In genomic region chr1:194068444-194069167, GRCh38 we compare ENCODE assay signal across 16 cellular contexts.
"Had no signal": no experiment of that assay in that cellular context is flagged by ENCODE, and none has a peak within 500 bp of the region (broad histone marks: within the 10 kb centered on the region; RNA-seq: fewer than 3 reads in every experiment).

No MANE protein-coding gene starts in this region.

- H3K27ac ChIP-seq: parathyroid adenoma, psoas muscle, tibial nerve, VCaP had no signal

- H3K4me3 ChIP-seq: psoas muscle, tibial nerve had no signal

- H3K27me3 ChIP-seq: tibial nerve had no signal

- ATAC-seq: activated T-cell treated with anti-CD3 and anti-CD28 coated beads, Interleukin-2, amount 50 U/mL, for 72 hours; esophagus mucosa; naive thymus-derived CD4-positive, alpha-beta T cell had no signal

- H3K4me1 ChIP-seq: parathyroid adenoma, psoas muscle, tibial nerve had no signal

- H3K9me3 ChIP-seq: psoas muscle, tibial nerve had no signal

- H3K36me3 ChIP-seq: tibial nerve had no signal

- DNase-seq: activated CD4-positive, alpha-beta T cell treated with anti-CD3 and anti-CD28 coated beads for 4 hours; activated CD4-positive, alpha-beta T cell treated with anti-CD3 and anti-CD28 coated beads, Interleukin-2, amount 50 U/mL, for 4 hours; activated effector memory CD4-positive, alpha-beta T cell treated with Interleukin-2 at 50 U/mL for 16 hours; activated naive CD4-positive, alpha-beta T cell treated with Interleukin-2 at 50 U/mL for 16 hours; activated T-cell treated with anti-CD3 and anti-CD28 coated beads for 4 hours; activated T-cell treated with anti-CD3 and anti-CD28 coated beads, Interleukin-2, amount 50 U/mL, for 72 hours; endodermal cell; kidney glomerular epithelial cell; naive thymus-derived CD4-positive, alpha-beta T cell; stimulated activated CD4-positive, alpha-beta T cell treated with anti-CD3 and anti-CD28 coated beads, Interleukin-2, amount 100 ng/mL, for 48 hours; stimulated activated naive CD4-positive, alpha-beta T cell treated with Interleukin-2 at 50 U/mL for 16 hours had no signal
